In the genomic region with DNA sequence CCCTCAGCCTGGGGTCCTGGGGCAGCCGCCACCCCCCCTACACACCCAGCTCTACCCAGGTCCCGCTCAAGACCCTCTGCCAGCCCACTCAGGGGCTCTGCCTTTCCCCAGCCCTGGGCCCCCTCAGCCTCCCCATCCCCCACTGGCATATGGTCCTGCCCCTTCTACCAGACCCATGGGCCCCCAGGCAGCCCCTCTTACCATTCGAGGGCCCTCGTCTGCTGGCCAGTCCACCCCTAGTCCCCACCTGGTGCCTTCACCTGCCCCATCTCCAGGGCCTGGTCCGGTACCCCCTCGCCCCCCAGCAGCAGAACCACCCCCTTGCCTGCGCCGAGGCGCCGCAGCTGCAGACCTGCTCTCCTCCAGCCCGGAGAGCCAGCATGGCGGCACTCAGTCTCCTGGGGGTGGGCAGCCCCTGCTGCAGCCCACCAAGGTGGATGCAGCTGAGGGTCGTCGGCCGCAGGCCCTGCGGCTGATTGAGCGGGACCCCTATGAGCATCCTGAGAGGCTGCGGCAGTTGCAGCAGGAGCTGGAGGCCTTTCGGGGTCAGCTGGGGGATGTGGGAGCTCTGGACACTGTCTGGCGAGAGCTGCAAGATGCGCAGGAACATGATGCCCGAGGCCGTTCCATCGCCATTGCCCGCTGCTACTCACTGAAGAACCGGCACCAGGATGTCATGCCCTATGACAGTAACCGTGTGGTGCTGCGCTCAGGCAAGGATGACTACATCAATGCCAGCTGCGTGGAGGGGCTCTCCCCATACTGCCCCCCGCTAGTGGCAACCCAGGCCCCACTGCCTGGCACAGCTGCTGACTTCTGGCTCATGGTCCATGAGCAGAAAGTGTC, we compare ENCODE assay signal across 2 cellular contexts.
TF ChIP-seq lines count a peak whose summit lies in the region.

No MANE protein-coding gene starts in this region.

TF ChIP-seq in GM12878, 131 proteins besides CTCF, POLR2A, EP300 and RAD21:
- TF ChIP-seq POLR2AphosphoS5 (IDR thresholded peaks at IDR 0.05; ENCODE audit: low read length) = 0 out of 2 replicates have a peak, but pooled peaks have one; percentile 19
- TF ChIP-seq, protein P1, sequence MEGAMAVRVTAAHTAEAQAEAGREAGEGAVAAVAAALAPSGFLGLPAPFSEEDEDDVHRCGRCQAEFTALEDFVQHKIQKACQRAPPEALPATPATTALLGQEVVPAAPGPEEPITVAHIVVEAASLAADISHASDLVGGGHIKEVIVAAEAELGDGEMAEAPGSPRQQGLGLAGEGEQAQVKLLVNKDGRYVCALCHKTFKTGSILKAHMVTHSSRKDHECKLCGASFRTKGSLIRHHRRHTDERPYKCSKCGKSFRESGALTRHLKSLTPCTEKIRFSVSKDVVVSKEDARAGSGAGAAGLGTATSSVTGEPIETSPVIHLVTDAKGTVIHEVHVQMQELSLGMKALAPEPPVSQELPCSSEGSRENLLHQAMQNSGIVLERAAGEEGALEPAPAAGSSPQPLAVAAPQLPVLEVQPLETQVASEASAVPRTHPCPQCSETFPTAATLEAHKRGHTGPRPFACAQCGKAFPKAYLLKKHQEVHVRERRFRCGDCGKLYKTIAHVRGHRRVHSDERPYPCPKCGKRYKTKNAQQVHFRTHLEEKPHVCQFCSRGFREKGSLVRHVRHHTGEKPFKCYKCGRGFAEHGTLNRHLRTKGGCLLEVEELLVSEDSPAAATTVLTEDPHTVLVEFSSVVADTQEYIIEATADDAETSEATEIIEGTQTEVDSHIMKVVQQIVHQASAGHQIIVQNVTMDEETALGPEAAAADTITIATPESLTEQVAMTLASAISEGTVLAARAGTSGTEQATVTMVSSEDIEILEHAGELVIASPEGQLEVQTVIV (IDR thresholded peaks at IDR 0.05; ENCODE audit: borderline replicate concordance, partially characterized antibody) = no peak

TF ChIP-seq in HepG2, 621 proteins besides CTCF, POLR2A, EP300 and RAD21 (continues in another document):
- TF ChIP-seq ZNF703 (CRISPR knock-in tag; IDR thresholded peaks at IDR 0.05; ENCODE audit: borderline replicate concordance) (no peak), LCORL (IDR thresholded peaks at IDR 0.05) (no peak), LCORL (CRISPR knock-in tag; IDR thresholded peaks at IDR 0.05) (no peak), MIXL1 (CRISPR knock-in tag; IDR thresholded peaks at IDR 0.05) (no peak), KDM2A (CRISPR knock-in tag; IDR thresholded peaks at IDR 0.05; ENCODE audit: borderline replicate concordance, low read depth) (no peak), SAP130 (CRISPR knock-in tag; IDR thresholded peaks at IDR 0.05; ENCODE audit: low read depth) (no peak), ZNF777 (CRISPR knock-in tag; IDR thresholded peaks at IDR 0.05) (no peak), AGO2 (optimal IDR thresholded peaks at IDR 0.05; ENCODE audit: low read depth, low read length) (peak; percentile 91), NONO (IDR thresholded peaks at IDR 0.05) (no peak), NONO (CRISPR knock-in tag; conservative IDR thresholded peaks at IDR 0.05) (no peak), AKAP8 (CRISPR knock-in tag; IDR thresholded peaks at IDR 0.05) (no peak), ZFYVE20 (CRISPR knock-in tag; IDR thresholded peaks at IDR 0.05; ENCODE audit: borderline replicate concordance, low read depth) (no peak), RXRA (CRISPR knock-in tag; IDR thresholded peaks at IDR 0.05) (no peak), DR1 (CRISPR knock-in tag; IDR thresholded peaks at IDR 0.05) (no peak), TEAD3 (CRISPR knock-in tag; optimal IDR thresholded peaks at IDR 0.05; ENCODE audit: borderline replicate concordance) (no peak), ZNF234 (CRISPR knock-in tag; conservative IDR thresholded peaks at IDR 0.05) (no peak), IRX3 (CRISPR knock-in tag; IDR thresholded peaks at IDR 0.05; ENCODE audit: borderline replicate concordance, low read depth) (no peak), ZNF10 (CRISPR knock-in tag; IDR thresholded peaks at IDR 0.05; ENCODE audit: borderline replicate concordance, low read depth) (no peak)
- TF ChIP-seq, protein P2, sequence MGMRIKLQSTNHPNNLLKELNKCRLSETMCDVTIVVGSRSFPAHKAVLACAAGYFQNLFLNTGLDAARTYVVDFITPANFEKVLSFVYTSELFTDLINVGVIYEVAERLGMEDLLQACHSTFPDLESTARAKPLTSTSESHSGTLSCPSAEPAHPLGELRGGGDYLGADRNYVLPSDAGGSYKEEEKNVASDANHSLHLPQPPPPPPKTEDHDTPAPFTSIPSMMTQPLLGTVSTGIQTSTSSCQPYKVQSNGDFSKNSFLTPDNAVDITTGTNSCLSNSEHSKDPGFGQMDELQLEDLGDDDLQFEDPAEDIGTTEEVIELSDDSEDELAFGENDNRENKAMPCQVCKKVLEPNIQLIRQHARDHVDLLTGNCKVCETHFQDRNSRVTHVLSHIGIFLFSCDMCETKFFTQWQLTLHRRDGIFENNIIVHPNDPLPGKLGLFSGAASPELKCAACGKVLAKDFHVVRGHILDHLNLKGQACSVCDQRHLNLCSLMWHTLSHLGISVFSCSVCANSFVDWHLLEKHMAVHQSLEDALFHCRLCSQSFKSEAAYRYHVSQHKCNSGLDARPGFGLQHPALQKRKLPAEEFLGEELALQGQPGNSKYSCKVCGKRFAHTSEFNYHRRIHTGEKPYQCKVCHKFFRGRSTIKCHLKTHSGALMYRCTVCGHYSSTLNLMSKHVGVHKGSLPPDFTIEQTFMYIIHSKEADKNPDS (CRISPR knock-in tag; IDR thresholded peaks at IDR 0.05) = no peak
- TF ChIP-seq, protein P3, sequence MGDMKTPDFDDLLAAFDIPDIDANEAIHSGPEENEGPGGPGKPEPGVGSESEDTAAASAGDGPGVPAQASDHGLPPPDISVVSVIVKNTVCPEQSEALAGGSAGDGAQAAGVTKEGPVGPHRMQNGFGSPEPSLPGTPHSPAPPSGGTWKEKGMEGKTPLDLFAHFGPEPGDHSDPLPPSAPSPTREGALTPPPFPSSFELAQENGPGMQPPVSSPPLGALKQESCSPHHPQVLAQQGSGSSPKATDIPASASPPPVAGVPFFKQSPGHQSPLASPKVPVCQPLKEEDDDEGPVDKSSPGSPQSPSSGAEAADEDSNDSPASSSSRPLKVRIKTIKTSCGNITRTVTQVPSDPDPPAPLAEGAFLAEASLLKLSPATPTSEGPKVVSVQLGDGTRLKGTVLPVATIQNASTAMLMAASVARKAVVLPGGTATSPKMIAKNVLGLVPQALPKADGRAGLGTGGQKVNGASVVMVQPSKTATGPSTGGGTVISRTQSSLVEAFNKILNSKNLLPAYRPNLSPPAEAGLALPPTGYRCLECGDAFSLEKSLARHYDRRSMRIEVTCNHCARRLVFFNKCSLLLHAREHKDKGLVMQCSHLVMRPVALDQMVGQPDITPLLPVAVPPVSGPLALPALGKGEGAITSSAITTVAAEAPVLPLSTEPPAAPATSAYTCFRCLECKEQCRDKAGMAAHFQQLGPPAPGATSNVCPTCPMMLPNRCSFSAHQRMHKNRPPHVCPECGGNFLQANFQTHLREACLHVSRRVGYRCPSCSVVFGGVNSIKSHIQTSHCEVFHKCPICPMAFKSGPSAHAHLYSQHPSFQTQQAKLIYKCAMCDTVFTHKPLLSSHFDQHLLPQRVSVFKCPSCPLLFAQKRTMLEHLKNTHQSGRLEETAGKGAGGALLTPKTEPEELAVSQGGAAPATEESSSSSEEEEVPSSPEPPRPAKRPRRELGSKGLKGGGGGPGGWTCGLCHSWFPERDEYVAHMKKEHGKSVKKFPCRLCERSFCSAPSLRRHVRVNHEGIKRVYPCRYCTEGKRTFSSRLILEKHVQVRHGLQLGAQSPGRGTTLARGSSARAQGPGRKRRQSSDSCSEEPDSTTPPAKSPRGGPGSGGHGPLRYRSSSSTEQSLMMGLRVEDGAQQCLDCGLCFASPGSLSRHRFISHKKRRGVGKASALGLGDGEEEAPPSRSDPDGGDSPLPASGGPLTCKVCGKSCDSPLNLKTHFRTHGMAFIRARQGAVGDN (CRISPR knock-in tag; IDR thresholded peaks at IDR 0.05) = 0 out of 2 replicates have a peak, but pooled peaks have one; percentile 1
- TF ChIP-seq, protein P4, sequence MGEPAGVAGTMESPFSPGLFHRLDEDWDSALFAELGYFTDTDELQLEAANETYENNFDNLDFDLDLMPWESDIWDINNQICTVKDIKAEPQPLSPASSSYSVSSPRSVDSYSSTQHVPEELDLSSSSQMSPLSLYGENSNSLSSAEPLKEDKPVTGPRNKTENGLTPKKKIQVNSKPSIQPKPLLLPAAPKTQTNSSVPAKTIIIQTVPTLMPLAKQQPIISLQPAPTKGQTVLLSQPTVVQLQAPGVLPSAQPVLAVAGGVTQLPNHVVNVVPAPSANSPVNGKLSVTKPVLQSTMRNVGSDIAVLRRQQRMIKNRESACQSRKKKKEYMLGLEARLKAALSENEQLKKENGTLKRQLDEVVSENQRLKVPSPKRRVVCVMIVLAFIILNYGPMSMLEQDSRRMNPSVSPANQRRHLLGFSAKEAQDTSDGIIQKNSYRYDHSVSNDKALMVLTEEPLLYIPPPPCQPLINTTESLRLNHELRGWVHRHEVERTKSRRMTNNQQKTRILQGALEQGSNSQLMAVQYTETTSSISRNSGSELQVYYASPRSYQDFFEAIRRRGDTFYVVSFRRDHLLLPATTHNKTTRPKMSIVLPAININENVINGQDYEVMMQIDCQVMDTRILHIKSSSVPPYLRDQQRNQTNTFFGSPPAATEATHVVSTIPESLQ (CRISPR knock-in tag; conservative IDR thresholded peaks at IDR 0.05) = no peak
- TF ChIP-seq, protein P5, sequence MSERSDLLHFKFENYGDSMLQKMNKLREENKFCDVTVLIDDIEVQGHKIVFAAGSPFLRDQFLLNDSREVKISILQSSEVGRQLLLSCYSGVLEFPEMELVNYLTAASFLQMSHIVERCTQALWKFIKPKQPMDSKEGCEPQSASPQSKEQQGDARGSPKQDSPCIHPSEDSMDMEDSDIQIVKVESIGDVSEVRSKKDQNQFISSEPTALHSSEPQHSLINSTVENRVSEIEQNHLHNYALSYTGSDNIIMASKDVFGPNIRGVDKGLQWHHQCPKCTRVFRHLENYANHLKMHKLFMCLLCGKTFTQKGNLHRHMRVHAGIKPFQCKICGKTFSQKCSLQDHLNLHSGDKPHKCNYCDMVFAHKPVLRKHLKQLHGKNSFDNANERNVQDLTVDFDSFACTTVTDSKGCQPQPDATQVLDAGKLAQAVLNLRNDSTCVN (CRISPR knock-in tag; IDR thresholded peaks at IDR 0.05; ENCODE audit: borderline replicate concordance) = no peak
- TF ChIP-seq, protein P6, sequence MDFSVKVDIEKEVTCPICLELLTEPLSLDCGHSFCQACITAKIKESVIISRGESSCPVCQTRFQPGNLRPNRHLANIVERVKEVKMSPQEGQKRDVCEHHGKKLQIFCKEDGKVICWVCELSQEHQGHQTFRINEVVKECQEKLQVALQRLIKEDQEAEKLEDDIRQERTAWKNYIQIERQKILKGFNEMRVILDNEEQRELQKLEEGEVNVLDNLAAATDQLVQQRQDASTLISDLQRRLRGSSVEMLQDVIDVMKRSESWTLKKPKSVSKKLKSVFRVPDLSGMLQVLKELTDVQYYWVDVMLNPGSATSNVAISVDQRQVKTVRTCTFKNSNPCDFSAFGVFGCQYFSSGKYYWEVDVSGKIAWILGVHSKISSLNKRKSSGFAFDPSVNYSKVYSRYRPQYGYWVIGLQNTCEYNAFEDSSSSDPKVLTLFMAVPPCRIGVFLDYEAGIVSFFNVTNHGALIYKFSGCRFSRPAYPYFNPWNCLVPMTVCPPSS (IDR thresholded peaks at IDR 0.05) = no peak
- TF ChIP-seq, protein P7, sequence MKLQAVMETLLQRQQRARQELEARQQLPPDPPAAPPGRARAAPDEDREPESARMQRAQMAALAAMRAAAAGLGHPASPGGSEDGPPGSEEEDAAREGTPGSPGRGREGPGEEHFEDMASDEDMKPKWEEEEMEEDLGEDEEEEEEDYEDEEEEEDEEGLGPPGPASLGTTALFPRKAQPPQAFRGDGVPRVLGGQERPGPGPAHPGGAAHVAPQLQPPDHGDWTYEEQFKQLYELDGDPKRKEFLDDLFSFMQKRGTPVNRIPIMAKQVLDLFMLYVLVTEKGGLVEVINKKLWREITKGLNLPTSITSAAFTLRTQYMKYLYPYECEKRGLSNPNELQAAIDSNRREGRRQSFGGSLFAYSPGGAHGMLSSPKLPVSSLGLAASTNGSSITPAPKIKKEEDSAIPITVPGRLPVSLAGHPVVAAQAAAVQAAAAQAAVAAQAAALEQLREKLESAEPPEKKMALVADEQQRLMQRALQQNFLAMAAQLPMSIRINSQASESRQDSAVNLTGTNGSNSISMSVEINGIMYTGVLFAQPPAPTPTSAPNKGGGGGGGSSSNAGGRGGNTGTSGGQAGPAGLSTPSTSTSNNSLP (IDR thresholded peaks at IDR 0.05; ENCODE audit: low read depth, low read length) = no peak
- TF ChIP-seq, protein P8, sequence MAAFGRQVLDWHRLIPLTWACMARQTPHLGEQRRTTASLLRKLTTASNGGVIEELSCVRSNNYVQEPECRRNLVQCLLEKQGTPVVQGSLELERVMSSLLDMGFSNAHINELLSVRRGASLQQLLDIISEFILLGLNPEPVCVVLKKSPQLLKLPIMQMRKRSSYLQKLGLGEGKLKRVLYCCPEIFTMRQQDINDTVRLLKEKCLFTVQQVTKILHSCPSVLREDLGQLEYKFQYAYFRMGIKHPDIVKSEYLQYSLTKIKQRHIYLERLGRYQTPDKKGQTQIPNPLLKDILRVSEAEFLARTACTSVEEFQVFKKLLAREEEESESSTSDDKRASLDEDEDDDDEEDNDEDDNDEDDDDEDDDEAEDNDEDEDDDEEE (CRISPR knock-in tag; IDR thresholded peaks at IDR 0.05) = no peak
